ENCODE assay signal across 8 cellular contexts in genomic region chrX:19673334-19674040, GRCh38.
A peak's percentile ranks its signal among the peaks of the same experiment; 100 is the strongest.
DNase-seq lines count a peak whose midpoint lies in the region; ATAC-seq and TF ChIP-seq lines count a peak whose summit lies in the region.

No MANE protein-coding gene starts in this region.

- peak overlapping the region; percentile 59 for H3K27ac ChIP-seq in GM23248
- H3K27ac ChIP-seq in uterus: peak overlapping the region in 1 of 2 donors; percentile 49

- H3K36me3 ChIP-seq in GM23248 (ENCODE audit: low read depth) (no peaks in the 10 kb centered on the region), uterus (no peaks in the 10 kb centered on the region)

- WGBS in GM23248 (ENCODE audit: low coverage in 1 of 2, low lambda C conversion rate in 2 of 2, missing lambda C conversion rate in 2 of 2), 2 experiments: 1 to 6% methylated on average over 5 of the region's 5 CpGs

- H3K27ac Mint-ChIP-seq in activated naive CD8-positive, alpha-beta T cell: peak overlapping the region; percentile 9
- peak overlapping the region; percentile 58 to 91 (median 84) for H3K27ac Mint-ChIP-seq in immature natural killer cell

- no peak overlapping the region for H3K9ac ChIP-seq in GM23248

- H3K4me2 ChIP-seq in GM23248 (ENCODE audit: unreplicated experiment): peak overlapping the region; percentile 65

- in situ Hi-C loops in GM23248 (cut with MboI): no loop called here

- H2AFZ ChIP-seq in GM23248: no peak overlapping the region

- no peak for TF ChIP-seq POLR2A in uterus (IDR thresholded peaks at IDR 0.05)

- H3K9me3 Mint-ChIP-seq in activated naive CD8-positive, alpha-beta T cell (ENCODE audit: low read depth): no peaks in the 10 kb centered on the region
- no peaks in the 10 kb centered on the region for H3K9me3 Mint-ChIP-seq in immature natural killer cell

- H3K9me3 ChIP-seq in GM23248 (ENCODE audit: low read depth) (no peaks in the 10 kb centered on the region), uterus (no peaks in the 10 kb centered on the region)

- no peak for ATAC-seq in GM18907 (IDR thresholded peaks at IDR 0.05; ENCODE audit: unreplicated experiment)

- no peaks in the 10 kb centered on the region for H3K27me3 Mint-ChIP-seq in activated naive CD8-positive, alpha-beta T cell
- H3K27me3 Mint-ChIP-seq in immature natural killer cell (ENCODE audit: low read depth in 3 of 3): peaks cover 4 to 12% (median 7%) of the 10 kb centered on the region in 3 donors

- H3K4me3 Mint-ChIP-seq in activated naive CD8-positive, alpha-beta T cell: peak overlapping the region; percentile 7
- H3K4me3 Mint-ChIP-seq in immature natural killer cell: peak overlapping the region; percentile 57 to 84 (median 67)

- no peaks in the 10 kb centered on the region for H4K20me1 ChIP-seq in GM23248 (ENCODE audit: insufficient read depth)

- DNase-seq in A172 (ENCODE audit: low spot score): peak; percentile 98
- DNase-seq in GM23248: peak; percentile 94
- DNase-seq in immature natural killer cell: peak in 2 of 3 donors; percentile 24 to 26
- peak; percentile 75 to 76 for DNase-seq in uterus
- no peak for DNase-seq in NCI-H69 (lab: John Stamatoyannopoulos, UW)
- no peak for DNase-seq in activated CD4-positive, CD25-positive, alpha-beta regulatory T cell (lab: John Stamatoyannopoulos, UW)

- H3K79me2 ChIP-seq in GM23248 (ENCODE audit: insufficient read depth): peaks cover 17% of the 10 kb centered on the region

- peaks cover 57% of the 10 kb centered on the region for H3K4me1 Mint-ChIP-seq in activated naive CD8-positive, alpha-beta T cell (ENCODE audit: low read depth)
- H3K4me1 Mint-ChIP-seq in immature natural killer cell: peaks cover 57 to 71% of the 10 kb centered on the region in 2 donors

- H3K4me3 ChIP-seq in GM23248 (no peak overlapping the region), uterus (no peak overlapping the region)

- peaks cover 11% of the 10 kb centered on the region; the same call in 1 of the 2 replicates for H3F3A ChIP-seq in GM23248 (ENCODE audit: insufficient read depth)

- H3K27me3 ChIP-seq in GM23248 (replicated peaks; ENCODE audit: insufficient read depth) (no peaks in the 10 kb centered on the region), uterus (no peaks in the 10 kb centered on the region)

- TF ChIP-seq CTCF in uterus (IDR thresholded peaks at IDR 0.05): no peak

- intact Hi-C loops in uterus (cut with DNase I; ENCODE audit: low total_unique reads): no loop called here

- peaks cover 36% of the 10 kb centered on the region for H3K4me1 ChIP-seq in GM23248 (ENCODE audit: insufficient read depth)
- no peaks in the 10 kb centered on the region for H3K4me1 ChIP-seq in uterus

- H3K36me3 Mint-ChIP-seq in activated naive CD8-positive, alpha-beta T cell: peaks cover 13% of the 10 kb centered on the region
- peaks cover 0 to 8% (median 0%) of the 10 kb centered on the region in 3 donors for H3K36me3 Mint-ChIP-seq in immature natural killer cell

- H3K9me2 ChIP-seq in GM23248 (ENCODE audit: insufficient read depth): no peaks in the 10 kb centered on the region

Comparison
In these comparisons a context has a peak if more than half of its experiments do, and no peak if none do; other contexts are left out.
1. DNase-seq: peak in A172 (single experiment), GM23248 (single experiment), immature natural killer cell (2 of 3) and uterus (2 of 2); none in NCI-H69 (single experiment) and activated CD4-positive, CD25-positive, alpha-beta regulatory T cell (0 of 4).